In genomic region chr16:2095918-2096582, GRCh38 we compare ENCODE assay signal across 16 cellular contexts. TPM values are rescaled to one million over a fixed set of nuclear protein-coding genes. Genes with fewer than 3 reads are reported as not detected.
DNase-seq lines count a peak whose midpoint lies in the region; ATAC-seq lines count a peak whose summit lies in the region.
"Had no signal": no experiment of that assay in that cellular context is flagged by ENCODE, and none has a peak within 500 bp of the region (broad histone marks: within the 10 kb centered on the region; RNA-seq: fewer than 3 reads in every experiment).

No MANE protein-coding gene starts in this region.

- H3K4me3 Mint-ChIP-seq in T-helper 17 cell, result no peak overlapping the region
- H3K4me3 Mint-ChIP-seq: CD8-positive, alpha-beta memory T cell; H9 had no signal

- no peaks in the 10 kb centered on the region for H3K4me1 Mint-ChIP-seq in T-helper 17 cell
- H3K4me1 Mint-ChIP-seq: CD8-positive, alpha-beta memory T cell; H9 had no signal

- H3K27me3 Mint-ChIP-seq in T-helper 17 cell, result no peaks in the 10 kb centered on the region
- H3K27me3 Mint-ChIP-seq: CD8-positive, alpha-beta memory T cell had no signal

- DNase-seq in G401 (ENCODE audit: low spot score) (peak; percentile 21), T-helper 17 cell (no peak), kidney glomerular epithelial cell (lab: John Stamatoyannopoulos, UW) (peak; percentile 68), renal cortical epithelial cell (ENCODE audit: low read depth) (peak; percentile 84), NCI-H2107 (lab: John Stamatoyannopoulos, UW) (no peak)
- no peak for DNase-seq in activated naive CD4-positive, alpha-beta T cell treated with anti-CD3 and anti-CD28 coated beads, Interleukin-2, amount 50 U/mL, for 72 hours (ENCODE audit: low spot score in 2 of 2)
- DNase-seq: CD8-positive, alpha-beta memory T cell; H9; MV-4-11; NCI-H1417; NCI-H187; NCI-H2227 treated with DMSO at 0.1 percent for 48 hours; NCI-H524 treated with DMSO at 0.1 percent for 48 hours; RPMI8226; SIG-M5 had no signal

- no peaks in the 10 kb centered on the region for H3K36me3 Mint-ChIP-seq in T-helper 17 cell (ENCODE audit: low read depth)
- no peaks in the 10 kb centered on the region for H3K36me3 Mint-ChIP-seq in activated naive CD4-positive, alpha-beta T cell treated with anti-CD3 and anti-CD28 coated beads, Interleukin-2, amount 50 U/mL, for 72 hours

- no peaks in the 10 kb centered on the region for H3K9me3 Mint-ChIP-seq in activated naive CD4-positive, alpha-beta T cell treated with anti-CD3 and anti-CD28 coated beads, Interleukin-2, amount 50 U/mL, for 72 hours
- H3K9me3 Mint-ChIP-seq: CD8-positive, alpha-beta memory T cell; H9 had no signal

- no peak for ATAC-seq in T-helper 17 cell
- ATAC-seq in activated naive CD4-positive, alpha-beta T cell treated with anti-CD3 and anti-CD28 coated beads, Interleukin-2, amount 50 U/mL, for 72 hours, result no peak
- no peak for ATAC-seq in HG03521 (IDR thresholded peaks at IDR 0.05; ENCODE audit: unreplicated experiment)

- in situ Hi-C loops in G401 (cut with HindIII; ENCODE audit: low sequenced_read_pairs), result no loop called here

- peak overlapping the region; percentile 47 for H3K27ac Mint-ChIP-seq in T-helper 17 cell
- H3K27ac Mint-ChIP-seq in activated naive CD4-positive, alpha-beta T cell treated with anti-CD3 and anti-CD28 coated beads, Interleukin-2, amount 50 U/mL, for 72 hours, result no peak overlapping the region
- H3K27ac Mint-ChIP-seq: H9 had no signal

- no peaks in the 10 kb centered on the region for H3K9me3 ChIP-seq in T-helper 17 cell (ENCODE audit: control insufficient read depth, low read length, poor library complexity, severe bottlenecking)

RNA-seq across cellular contexts. Expression of gene PKD1, which starts 39.6 kb away (rescaled TPM):
- total RNA-seq in G401 (2014; rRNA removed; shearing (Covaris generic)), result 42.0 and 113 TPM in 2 replicates
- total RNA-seq in T-helper 17 cell, result 10 to 100 TPM; 86.6 to 88.9 TPM
- total RNA-seq in renal cortical epithelial cell, result 17.4 and 98.0 TPM in 2 replicates
- 10 to 100 TPM; 77.0 to 87.6 TPM for total RNA-seq in activated naive CD4-positive, alpha-beta T cell treated with anti-CD3 and anti-CD28 coated beads, Interleukin-2, amount 50 U/mL, for 72 hours

RNA-seq across cellular contexts. Expression of gene TSC2, which starts 48.3 kb away (rescaled TPM):
- total RNA-seq in G401 (2014; rRNA removed; shearing (Covaris generic)), result 23.3 and 36.4 TPM in 2 replicates
- total RNA-seq in T-helper 17 cell (100 to 1,000 TPM; 123 TPM), renal cortical epithelial cell (24.5 and 63.6 TPM in 2 replicates)
- 100 to 1,000 TPM in 1 of 2 donors, 10 to 100 TPM in 1; 70.5 to 121 TPM for total RNA-seq in activated naive CD4-positive, alpha-beta T cell treated with anti-CD3 and anti-CD28 coated beads, Interleukin-2, amount 50 U/mL, for 72 hours

RNA-seq across cellular contexts. Expression of gene NTHL1, which starts 48.4 kb away (rescaled TPM):
- total RNA-seq in G401 (2014; rRNA removed; shearing (Covaris generic)), result 25.2 and 36.6 TPM in 2 replicates
- total RNA-seq in T-helper 17 cell (1 to 10 TPM; 6.7 to 6.8 TPM), renal cortical epithelial cell (11.4 and 24.5 TPM in 2 replicates)
- 10 to 100 TPM; 21.6 to 25.3 TPM for total RNA-seq in activated naive CD4-positive, alpha-beta T cell treated with anti-CD3 and anti-CD28 coated beads, Interleukin-2, amount 50 U/mL, for 72 hours

RNA-seq across cellular contexts. Expression of gene RAB26, which starts 52.4 kb away (rescaled TPM):
- total RNA-seq in G401 (2014; rRNA removed; shearing (Covaris generic)), result 46.8 and 55.2 TPM in 2 replicates
- under 1 TPM; 0.21 to 0.57 TPM for total RNA-seq in T-helper 17 cell
- 0.69 and 0.70 TPM in 2 replicates for total RNA-seq in renal cortical epithelial cell
- under 1 TPM in 1 of 2 donors, not detected in 1; 0.80 TPM for total RNA-seq in activated naive CD4-positive, alpha-beta T cell treated with anti-CD3 and anti-CD28 coated beads, Interleukin-2, amount 50 U/mL, for 72 hours

RNA-seq across cellular contexts. Expression of gene TRAF7, which starts 59.5 kb away (rescaled TPM):
- total RNA-seq in G401 (2014; rRNA removed; shearing (Covaris generic)), result 76.1 and 99.9 TPM in 2 replicates
- total RNA-seq in T-helper 17 cell (10 to 100 TPM; 32.4 to 35.0 TPM), renal cortical epithelial cell (41.8 and 66.1 TPM in 2 replicates)
- 10 to 100 TPM; 67.7 to 92.0 TPM for total RNA-seq in activated naive CD4-positive, alpha-beta T cell treated with anti-CD3 and anti-CD28 coated beads, Interleukin-2, amount 50 U/mL, for 72 hours

Comparison
In these comparisons a context has a peak if more than half of its experiments do, and no peak if none do; other contexts are left out.
1. DNase-seq: peak in G401 (single experiment), kidney glomerular epithelial cell (single experiment) and renal cortical epithelial cell (single experiment); none in T-helper 17 cell (0 of 3), activated naive CD4-positive, alpha-beta T cell treated with anti-CD3 and anti-CD28 coated beads, Interleukin-2, amount 50 U/mL, for 72 hours (0 of 2) and NCI-H2107 (single experiment).